ENCODE assay signal across 24 cellular contexts in the genomic region with DNA sequence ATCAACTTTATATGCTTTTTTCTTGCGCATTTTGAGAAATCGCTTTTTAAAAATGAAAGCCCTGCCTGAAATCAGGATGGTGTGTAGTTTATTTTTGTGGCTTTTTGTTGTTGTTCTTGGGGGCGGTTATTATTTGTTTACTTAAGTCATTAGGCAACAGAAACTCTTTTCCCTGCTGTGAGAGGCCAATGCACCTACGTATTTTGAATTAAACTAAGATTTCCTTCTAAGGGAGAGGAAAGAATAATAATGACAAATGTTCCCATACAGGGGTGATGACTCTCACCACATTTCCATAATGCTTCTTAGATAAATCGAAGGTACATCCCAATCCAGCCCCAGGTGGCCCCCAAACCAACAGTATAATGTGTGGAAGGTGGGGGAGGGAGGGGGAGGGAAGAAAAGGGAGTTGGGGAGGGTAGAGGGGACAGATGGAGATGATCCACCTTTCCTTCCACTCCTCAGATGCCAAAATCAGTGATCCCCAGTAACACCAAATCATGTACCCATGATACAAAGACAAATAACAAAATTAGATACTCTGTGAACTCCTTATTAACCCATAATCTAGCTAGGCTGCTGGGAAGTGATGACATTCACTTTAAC. TPM values are rescaled to one million over a fixed set of nuclear protein-coding genes. Genes with fewer than 3 reads are reported as not detected.
DNase-seq lines count a peak whose midpoint lies in the region; ATAC-seq and TF ChIP-seq lines count a peak whose summit lies in the region.
"Had no signal": no experiment of that assay in that cellular context is flagged by ENCODE, and none has a peak within 500 bp of the region (broad histone marks: within the 10 kb centered on the region; RNA-seq: fewer than 3 reads in every experiment).

No MANE protein-coding gene starts in this region.

- H3K14ac ChIP-seq in H9 (ENCODE audit: insufficient read depth, low read length) = no peak overlapping the region

- H3K9me3 Mint-ChIP-seq in H9 (no peaks in the 10 kb centered on the region), mesothelial cell of epicardium (no peaks in the 10 kb centered on the region)
- H3K9me3 Mint-ChIP-seq: CD14-positive monocyte had no signal

- H3K4me1 ChIP-seq in H9 (ENCODE audit: insufficient read depth, low read length) = peaks cover 13% of the 10 kb centered on the region; the same call in 1 of the 2 replicates
- H3K4me1 ChIP-seq in urinary bladder (ENCODE audit: insufficient read depth) = no peaks in the 10 kb centered on the region
- H3K4me1 ChIP-seq: A549 had no signal

- H2AK5ac ChIP-seq in H9 (ENCODE audit: insufficient read length, low read length) = no peak overlapping the region

- no CpG with 5 or more reads among the region's 5 CpGs for WGBS in H9 (ENCODE audit: extremely low coverage, insufficient read length, low lambda C conversion rate)
- WGBS in urinary bladder = 79% methylated on average over 5 of the region's 5 CpGs

- no peak overlapping the region for H2BK120ac ChIP-seq in H9 (ENCODE audit: low read depth, low read length, poor library complexity, severe bottlenecking)

- H3K27ac Mint-ChIP-seq in H9 (peak overlapping the region; percentile 57 to 97 (median 73); a peak in 5 of 7 replicates), mesothelial cell of epicardium (peak overlapping the region; percentile 87)
- H3K27ac Mint-ChIP-seq: B cell, CD14-positive monocyte had no signal

- H3K27me3 Mint-ChIP-seq in H9 (ENCODE audit: low read depth) (no peaks in the 10 kb centered on the region), mesothelial cell of epicardium (ENCODE audit: low read depth) (no peaks in the 10 kb centered on the region)
- H3K27me3 Mint-ChIP-seq: B cell had no signal

- H2BK15ac ChIP-seq in H9 (ENCODE audit: low read depth, low read length) = no peak overlapping the region

- peaks cover 5% of the 10 kb centered on the region for H3K36me3 ChIP-seq in urinary bladder (ENCODE audit: insufficient read depth)

- H2BK12ac ChIP-seq in H9 (ENCODE audit: insufficient read length, low read depth, low read length) = no peak overlapping the region

- H4K91ac ChIP-seq in H9 (ENCODE audit: insufficient read length, low read depth, low read length) = no peak overlapping the region

- H3K36me3 Mint-ChIP-seq in H9 (ENCODE audit: insufficient read depth in 1 of 3, low read depth in 3 of 3) (peaks cover 27 to 32% (median 30%) of the 10 kb centered on the region in 3 experiments), mesothelial cell of epicardium (peaks cover 39% of the 10 kb centered on the region)
- H3K36me3 Mint-ChIP-seq: CD14-positive monocyte had no signal

- no peaks in the 10 kb centered on the region for H3K27me3 ChIP-seq in H9 (ENCODE audit: insufficient read depth, low read length)

- H3K4me3 Mint-ChIP-seq in H9 = peak overlapping the region in 1 of 2 experiments; percentile 43; a peak in 2 of 5 replicates
- H3K4me3 Mint-ChIP-seq in mesothelial cell of epicardium = no peak overlapping the region
- H3K4me3 Mint-ChIP-seq: B cell, CD14-positive monocyte had no signal

- ATAC-seq in HG03469 (IDR thresholded peaks at IDR 0.05; ENCODE audit: unreplicated experiment) (no peak), HG02885 (IDR thresholded peaks at IDR 0.05; ENCODE audit: poor library complexity, unreplicated experiment) (no peak)
- ATAC-seq: A549, K562 had no signal

- peak overlapping the region; percentile 10 for H3K4me2 ChIP-seq in H9 (ENCODE audit: insufficient read depth, insufficient read length, low read length)
- H3K4me2 ChIP-seq: A549 had no signal

- peaks cover 55 to 57% of the 10 kb centered on the region in 2 experiments for H3K4me1 Mint-ChIP-seq in H9
- peaks cover 19% of the 10 kb centered on the region for H3K4me1 Mint-ChIP-seq in mesothelial cell of epicardium

- DNase-seq in H9 (no peak), brain pericyte (ENCODE audit: low read depth, low spot score) (peak; percentile 70), mesothelial cell of epicardium (ENCODE audit: low spot score in 2 of 2, unreplicated experiment in 2 of 2) (no peak), NCI-H446 (lab: John Stamatoyannopoulos, UW) (no peak)
- DNase-seq: DMS53, GF-D8, MM.1S, NCI-H1048, NCI-H1417 treated with DMSO at 0.1 percent for 48 hours, NCI-H187, NCI-H510A, NCI-H748 treated with DMSO at 0.1 percent for 48 hours, SHP77 treated with DMSO at 0.1 percent for 48 hours, SW 1271 had no signal

- no peak overlapping the region for H2BK20ac ChIP-seq in H9 (ENCODE audit: low read depth, low read length, poor library complexity, severe bottlenecking)

- no peak overlapping the region for H4K8ac ChIP-seq in H9 (replicated peaks; ENCODE audit: insufficient read length, low read depth, low read length)

- H4K20me1 ChIP-seq in H9 (ENCODE audit: control insufficient read depth, insufficient read depth, insufficient read length) = no peaks in the 10 kb centered on the region

- no peaks in the 10 kb centered on the region for H3K23me2 ChIP-seq in H9 (ENCODE audit: insufficient read length, low read depth, low read length, poor library complexity, severe bottlenecking)

- no peaks in the 10 kb centered on the region for H3K9me3 ChIP-seq in H9 (ENCODE audit: control insufficient read depth, low read depth, low read length)
- H3K9me3 ChIP-seq: A549, HAP-1 had no signal

- no peak overlapping the region for H3K4me3 ChIP-seq in urinary bladder (ENCODE audit: low read depth, low read length)
- H3K4me3 ChIP-seq: A549, HAP-1, K562, SK-N-MC had no signal

- H2AFZ ChIP-seq in H9 (ENCODE audit: low read length) = no peak overlapping the region

- H3T11ph ChIP-seq in H9 (ENCODE audit: low read length) = no peak overlapping the region

- H3K27ac ChIP-seq in H9 (ENCODE audit: insufficient read length, low read depth, low read length) (no peak overlapping the region), urinary bladder (ENCODE audit: low read depth) (peak overlapping the region; percentile 16)
- H3K27ac ChIP-seq: A549, RWPE1, SK-N-MC had no signal

- H3K4ac ChIP-seq in H9 (ENCODE audit: low read depth, low read length) = no peak overlapping the region

- H3K18ac ChIP-seq in H9 (ENCODE audit: insufficient read length, low read depth, low read length) = no peak overlapping the region

- H3K23ac ChIP-seq in H9 (ENCODE audit: insufficient read length, low read depth, low read length) = no peak overlapping the region

- H3K79me1 ChIP-seq in H9 (ENCODE audit: insufficient read depth, low read depth, low read length, poor library complexity, severe bottlenecking) = no peaks in the 10 kb centered on the region

- no peak overlapping the region for H3K56ac ChIP-seq in H9 (ENCODE audit: insufficient read length, low read depth, low read length)

- H4K5ac ChIP-seq in H9 (ENCODE audit: insufficient read length, low read depth, low read length) = no peak overlapping the region

- no peak for TF ChIP-seq CTCF in H9 (conservative IDR thresholded peaks at IDR 0.05)
- TF ChIP-seq CTCF in mesothelial cell of epicardium (IDR thresholded peaks at IDR 0.05; ENCODE audit: unreplicated experiment) = no peak

- H3K9ac ChIP-seq in H9 (ENCODE audit: extremely low read depth, insufficient read length, low read length) = no peak overlapping the region

- no peak overlapping the region for H2BK5ac ChIP-seq in H9 (ENCODE audit: insufficient read length, low read length)

- H3K79me2 ChIP-seq in H9 (ENCODE audit: insufficient read depth, low read length) = peaks cover 11% of the 10 kb centered on the region; the same call in 1 of the 2 replicates

RNA-seq across cellular contexts. Expression of a gene that starts 39.6 kb away (rescaled TPM):
- 28.4 and 29.4 TPM in 2 replicates for total RNA-seq in H9 (2021)
- 97.8 to 116 TPM (median 100 TPM) in 3 replicates for total RNA-seq in mesothelial cell of epicardium
- 20.2 TPM for total RNA-seq in urinary bladder
- 13.0 TPM for polyA plus RNA-seq in urinary bladder
- polyA plus RNA-seq: CD14-positive monocyte had no signal
